ENCODE assay signal across 8 cellular contexts in the genomic region with DNA sequence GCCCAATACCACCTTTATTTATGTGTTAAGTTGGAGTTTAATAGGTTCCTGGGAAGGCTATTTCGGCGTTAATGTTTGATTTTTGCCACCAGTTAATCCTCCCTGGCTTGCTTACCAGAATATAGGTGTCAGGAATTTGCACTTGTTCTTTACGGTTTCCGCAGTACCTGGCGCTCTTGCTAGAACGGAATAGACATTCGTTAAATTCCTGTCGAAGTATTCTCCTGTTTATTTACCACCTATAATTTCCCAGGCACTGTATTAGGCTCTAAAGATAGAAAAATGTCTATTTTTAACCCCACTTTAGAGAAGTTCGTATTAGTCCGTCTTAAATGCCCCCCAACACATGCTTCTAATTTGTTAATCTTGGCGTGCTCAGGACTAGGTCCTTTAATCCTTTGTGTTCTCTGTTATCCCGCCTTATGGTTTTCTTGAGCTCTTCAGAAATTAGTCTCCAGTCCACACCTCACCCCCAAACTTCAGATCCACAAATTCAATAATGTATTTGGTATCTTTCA. TPM values are rescaled to one million over a fixed set of nuclear protein-coding genes. Genes with fewer than 3 reads are reported as not detected.
DNase-seq lines count a peak whose midpoint lies in the region; ATAC-seq, FAIRE-seq and TF ChIP-seq lines count a peak whose summit lies in the region.

No MANE protein-coding gene starts in this region.

- no peaks in the 10 kb centered on the region for H3K9me3 ChIP-seq in cardiac muscle cell (ENCODE audit: low read depth)
- no peaks in the 10 kb centered on the region for H3K9me3 ChIP-seq in kidney (ENCODE audit: control insufficient read depth in 1 of 2, low read length in 2 of 2)
- H3K9me3 ChIP-seq in upper lobe of left lung = no peaks in the 10 kb centered on the region

- peak overlapping the region in 1 of 2 donors; percentile 5 for H3K9ac ChIP-seq in kidney (ENCODE audit: low read length in 2 of 2)

- TF ChIP-seq EP300 in upper lobe of left lung (IDR thresholded peaks at IDR 0.05) = no peak

- H3K4me1 ChIP-seq in cardiac muscle cell (ENCODE audit: low read depth) (peaks cover 3% of the 10 kb centered on the region), kidney (ENCODE audit: control insufficient read depth in 1 of 2, insufficient read depth in 1 of 2, low read depth in 1 of 2, low read length in 2 of 2) (peaks cover 0 to 4% of the 10 kb centered on the region in 2 donors), upper lobe of left lung (peaks cover 0 to 13% (median 6%) of the 10 kb centered on the region in 4 donors)

- TF ChIP-seq POLR2A in upper lobe of left lung (IDR thresholded peaks at IDR 0.05) = no peak

- peak in 1 of 2 donors; percentile 1 for DNase-seq in cardiac muscle cell (ENCODE audit: low read depth in 1 of 2, low spot score in 1 of 2)
- DNase-seq in Right ventricle myocardium inferior (ENCODE audit: missing footprints) = no peak
- DNase-seq in kidney = no peak
- DNase-seq in upper lobe of left lung = no peak
- no peak for DNase-seq in stimulated activated CD4-positive, alpha-beta T cell treated with anti-CD3 and anti-CD28 coated beads, Interleukin-4, amount 100 ng/mL, for 1 hour

- H3K27me3 ChIP-seq in cardiac muscle cell (no peaks in the 10 kb centered on the region), upper lobe of left lung (no peaks in the 10 kb centered on the region)

- peak overlapping the region; percentile 47 for H3K4me3 ChIP-seq in cardiac muscle cell
- H3K4me3 ChIP-seq in WI38 (ENCODE audit: low read depth, low read length) = peak overlapping the region; percentile 85
- peak overlapping the region; percentile 64 to 87 for H3K4me3 ChIP-seq in kidney (ENCODE audit: low read length in 2 of 2)
- H3K4me3 ChIP-seq in upper lobe of left lung = peak overlapping the region in 3 of 4 donors; percentile 50 to 69 (median 63)

- FAIRE-seq in kidney (lab: Jason Lieb, UNC) = no peak

- 12 to 13% methylated on average over 12 of the region's 12 CpGs for WGBS in upper lobe of left lung, 2 donors

- TF ChIP-seq CTCF in cardiac muscle cell (IDR thresholded peaks at IDR 0.05; ENCODE audit: low read depth, low read length) (no peak), WI38 (IDR thresholded peaks at IDR 0.05; ENCODE audit: low read depth, low read length) (no peak), kidney (IDR thresholded peaks at IDR 0.05; ENCODE audit: borderline replicate concordance, extremely low read depth, insufficient read depth) (no peak), upper lobe of left lung (IDR thresholded peaks at IDR 0.05) (no peak)

- peak overlapping the region; percentile 35 for H3K27ac ChIP-seq in cardiac muscle cell
- H3K27ac ChIP-seq in kidney (ENCODE audit: low read depth in 2 of 2, low read length in 2 of 2) = no peak overlapping the region
- H3K27ac ChIP-seq in upper lobe of left lung = peak overlapping the region in 2 of 4 donors; percentile 20 to 34

- H3K36me3 ChIP-seq in cardiac muscle cell (no peaks in the 10 kb centered on the region), kidney (ENCODE audit: control insufficient read depth in 1 of 2, insufficient read depth in 2 of 2, low read length in 2 of 2) (no peaks in the 10 kb centered on the region), upper lobe of left lung (no peaks in the 10 kb centered on the region)

- ATAC-seq in Right ventricle myocardium inferior (no peak), upper lobe of left lung (ENCODE audit: low FRiP score in 2 of 2) (no peak), GM18873 (IDR thresholded peaks at IDR 0.05; ENCODE audit: low FRiP score, unreplicated experiment) (no peak), HG02610 (IDR thresholded peaks at IDR 0.05; ENCODE audit: unreplicated experiment) (no peak)

- intact Hi-C loops in Right ventricle myocardium inferior (cut with DNase I) (no loop called here), kidney (cut with DNase I) (no loop called here)

RNA-seq across cellular contexts. Expression of a gene that starts 0.6 kb away (rescaled TPM):
- 2.6 and 8.0 TPM in 2 replicates for total RNA-seq in cardiac muscle cell
- polyA plus RNA-seq in cardiac muscle cell = 6.1 and 9.9 TPM in 2 replicates
- total RNA-seq in Right ventricle myocardium inferior = 0.89 TPM
- 2.3 TPM for total RNA-seq in kidney
- polyA plus RNA-seq in kidney (ENCODE audit: insufficient read depth, low read depth, low replicate concordance) = 7.3 TPM
- 1 to 10 TPM; 1.2 to 4.2 (median 2.3) TPM for total RNA-seq in upper lobe of left lung

RNA-seq across cellular contexts. Expression of a gene that starts 46.7 kb away (rescaled TPM):
- total RNA-seq in cardiac muscle cell = 3.2 TPM in 2 replicates
- polyA plus RNA-seq in cardiac muscle cell = 1.2 and 1.6 TPM in 2 replicates
- total RNA-seq in Right ventricle myocardium inferior = 34.7 TPM
- 23.4 TPM for total RNA-seq in kidney
- polyA plus RNA-seq in kidney (ENCODE audit: insufficient read depth, low read depth, low replicate concordance) = 3.4 TPM
- 10 to 100 TPM; 34.9 to 72.8 (median 48.4) TPM for total RNA-seq in upper lobe of left lung
